In genomic region chr11:10639350-10639749, GRCh38 we compare ENCODE assay signal across 1 cellular context.
TF ChIP-seq lines count a peak whose summit lies in the region.

No MANE protein-coding gene starts in this region.

TF ChIP-seq in HCT116, 20 proteins besides CTCF, POLR2A, EP300 and RAD21 (continued from another document):
- no peak for TF ChIP-seq ZBTB33 (IDR thresholded peaks at IDR 0.05; ENCODE audit: extremely low read depth, insufficient replicate concordance, low read length)
- no peak for TF ChIP-seq ZNF274 (IDR thresholded peaks at IDR 0.05; ENCODE audit: low read depth, low read length)
